ENCODE assay signal across 10 cellular contexts in genomic region chr15:70245932-70246622, GRCh38.
DNase-seq lines count a peak whose midpoint lies in the region; ATAC-seq, FAIRE-seq and TF ChIP-seq lines count a peak whose summit lies in the region.
"Had no signal": no experiment of that assay in that cellular context is flagged by ENCODE, and none has a peak within 500 bp of the region (broad histone marks: within the 10 kb centered on the region; RNA-seq: fewer than 3 reads in every experiment).

No MANE protein-coding gene starts in this region.

- H3K36me3 ChIP-seq in astrocyte (ENCODE audit: insufficient read depth, low read length): no peaks in the 10 kb centered on the region
- H3K36me3 ChIP-seq in lung (ENCODE audit: control insufficient read depth in 2 of 2, insufficient read depth in 2 of 2, low read length in 2 of 2): no peaks in the 10 kb centered on the region
- H3K36me3 ChIP-seq: breast epithelium had no signal

- H3K27ac ChIP-seq in astrocyte (ENCODE audit: low read depth, low read length): no peak overlapping the region
- H3K27ac ChIP-seq in lung (ENCODE audit: low read depth in 1 of 2, low read length in 1 of 2): no peak overlapping the region
- H3K27ac ChIP-seq: breast epithelium had no signal

- no peak for FAIRE-seq in astrocyte (lab: Jason Lieb, UNC)

- H3K27me3 ChIP-seq in astrocyte (ENCODE audit: insufficient read depth, low read length) (no peaks in the 10 kb centered on the region), lung (ENCODE audit: control insufficient read depth, insufficient read depth) (no peaks in the 10 kb centered on the region)
- H3K27me3 ChIP-seq: breast epithelium had no signal

- H3K9me3 Mint-ChIP-seq in HFFc6: no peaks in the 10 kb centered on the region
- H3K9me3 Mint-ChIP-seq in astrocyte (ENCODE audit: unreplicated experiment): peaks cover 2% of the 10 kb centered on the region
- H3K9me3 Mint-ChIP-seq: T-cell had no signal

- no peak overlapping the region for H3K4me3 ChIP-seq in astrocyte (ENCODE audit: insufficient read depth, low read depth, low read length)
- no peak overlapping the region for H3K4me3 ChIP-seq in lung
- H3K4me3 ChIP-seq: breast epithelium had no signal

- no peak overlapping the region for H3K4me2 ChIP-seq in astrocyte (ENCODE audit: low read length)

- H3K4me1 ChIP-seq in astrocyte (ENCODE audit: insufficient read depth, low read length) (no peaks in the 10 kb centered on the region), lung (ENCODE audit: control insufficient read depth in 2 of 2, insufficient read depth in 2 of 2, low read length in 2 of 2) (peaks cover 0 to 6% of the 10 kb centered on the region in 2 donors)
- H3K4me1 ChIP-seq: breast epithelium had no signal

- TF ChIP-seq CTCF in HFFc6 (IDR thresholded peaks at IDR 0.05) (no peak), astrocyte (IDR thresholded peaks at IDR 0.05; ENCODE audit: insufficient read depth, low read depth, low read length) (no peak), lung (IDR thresholded peaks at IDR 0.05; ENCODE audit: control extremely low read depth, extremely low read depth) (no peak)

- WGBS in lung, 2 donors: 70 to 80% methylated on average over 12 of the region's 12 CpGs

- H3K9me3 ChIP-seq in astrocyte (ENCODE audit: insufficient read depth, low read depth, low read length) (no peaks in the 10 kb centered on the region), lung (ENCODE audit: control insufficient read depth in 2 of 2, insufficient read depth in 1 of 2, low read length in 1 of 2) (no peaks in the 10 kb centered on the region)
- H3K9me3 ChIP-seq: breast epithelium had no signal

- H3K79me2 ChIP-seq in astrocyte (ENCODE audit: insufficient read depth, low read length): no peaks in the 10 kb centered on the region

- H3K27me3 Mint-ChIP-seq in HFFc6 (ENCODE audit: insufficient read depth) (peaks cover 27% of the 10 kb centered on the region), astrocyte (ENCODE audit: low read depth, unreplicated experiment) (peaks cover 72% of the 10 kb centered on the region)
- H3K27me3 Mint-ChIP-seq: T-cell had no signal

- H2AFZ ChIP-seq in astrocyte (ENCODE audit: low read depth, low read length): no peak overlapping the region

- DNase-seq in AG20443 (ENCODE audit: low spot score) (peak; percentile 41), HFFc6 (peak; percentile 29), astrocyte (ENCODE audit: low read depth) (peak; percentile 48), lung (ENCODE audit: low spot score) (peak; percentile 53)
- no peak for DNase-seq in effector CD4-positive, alpha-beta T cell
- no peak for DNase-seq in activated CD4-positive, alpha-beta T cell treated with anti-CD3 and anti-CD28 coated beads for 48 hours

- no peak overlapping the region for H3K9ac ChIP-seq in astrocyte (ENCODE audit: low read length)

- ATAC-seq in lung (ENCODE audit: insufficient read depth, low FRiP score): peak; percentile 14
- ATAC-seq in HG02759 (IDR thresholded peaks at IDR 0.05; ENCODE audit: unreplicated experiment): no peak
- no peak for ATAC-seq in GM18909 (IDR thresholded peaks at IDR 0.05; ENCODE audit: poor library complexity, unreplicated experiment)
- ATAC-seq: T-cell had no signal

- H3K4me3 Mint-ChIP-seq in HFFc6 (no peak overlapping the region), astrocyte (ENCODE audit: unreplicated experiment) (no peak overlapping the region)
- H3K4me3 Mint-ChIP-seq: T-cell had no signal

- peaks cover 13% of the 10 kb centered on the region for H3K4me1 Mint-ChIP-seq in HFFc6 (ENCODE audit: low read depth)
- peaks cover 16% of the 10 kb centered on the region for H3K4me1 Mint-ChIP-seq in astrocyte (ENCODE audit: low read depth, unreplicated experiment)

- no peak overlapping the region for H3K27ac Mint-ChIP-seq in HFFc6
- no peak overlapping the region for H3K27ac Mint-ChIP-seq in astrocyte (ENCODE audit: unreplicated experiment)
- H3K27ac Mint-ChIP-seq: T-cell had no signal

- H4K20me1 ChIP-seq in astrocyte (ENCODE audit: insufficient read depth, low read length): no peaks in the 10 kb centered on the region

- H3K36me3 Mint-ChIP-seq in HFFc6 (ENCODE audit: low read depth): no peaks in the 10 kb centered on the region
- H3K36me3 Mint-ChIP-seq in astrocyte (ENCODE audit: low read depth, unreplicated experiment): no peaks in the 10 kb centered on the region
- H3K36me3 Mint-ChIP-seq: T-cell had no signal

Comparison
In these comparisons a context has a peak if more than half of its experiments do, and no peak if none do; other contexts are left out.
1. DNase-seq: peak in AG20443 (single experiment), HFFc6 (single experiment), astrocyte (single experiment) and lung (single experiment); none in effector CD4-positive, alpha-beta T cell (single experiment) and activated CD4-positive, alpha-beta T cell treated with anti-CD3 and anti-CD28 coated beads for 48 hours (single experiment).